In genomic region chr15:75451674-75452363, GRCh38 we compare ENCODE assay signal across 8 cellular contexts. TPM values are rescaled to one million over a fixed set of nuclear protein-coding genes. Genes with fewer than 3 reads are reported as not detected.
A peak's percentile ranks its signal among the peaks of the same experiment; 100 is the strongest.
DNase-seq lines count a peak whose midpoint lies in the region; ATAC-seq, FAIRE-seq and TF ChIP-seq lines count a peak whose summit lies in the region.

Gene SIN3A (minus strand): TSS chr15:75451690. CDS start chr15:75430375, 21,315 bp downstream.

- H3K27ac Mint-ChIP-seq in activated T-cell treated with anti-CD3 and anti-CD28 coated beads, Interleukin-2, amount 50 U/mL, for 72 hours: peak within 1 kb of the TSS; percentile 96

- peaks cover 46% of the 10 kb centered on the region for H3K4me1 Mint-ChIP-seq in activated T-cell treated with anti-CD3 and anti-CD28 coated beads, Interleukin-2, amount 50 U/mL, for 72 hours (ENCODE audit: low read depth)

- no peaks in the 10 kb centered on the region for H3K9me3 Mint-ChIP-seq in activated T-cell treated with anti-CD3 and anti-CD28 coated beads, Interleukin-2, amount 50 U/mL, for 72 hours

- H3K4me3 Mint-ChIP-seq in activated T-cell treated with anti-CD3 and anti-CD28 coated beads, Interleukin-2, amount 50 U/mL, for 72 hours: peak within 1 kb of the TSS; percentile 96 to 99

- no peaks in the 10 kb centered on the region for H3K9me3 ChIP-seq in KOPT-K1 (ENCODE audit: insufficient read depth, low read length, poor library complexity, severe bottlenecking)
- no peaks in the 10 kb centered on the region for H3K9me3 ChIP-seq in esophagus muscularis mucosa
- no peaks in the 10 kb centered on the region for H3K9me3 ChIP-seq in muscle layer of duodenum (ENCODE audit: control insufficient read depth in 1 of 2, low read length in 2 of 2)

- no peaks in the 10 kb centered on the region for H3K27me3 Mint-ChIP-seq in activated T-cell treated with anti-CD3 and anti-CD28 coated beads, Interleukin-2, amount 50 U/mL, for 72 hours (ENCODE audit: low read depth)

- no peak for TF ChIP-seq POLR2A in esophagus muscularis mucosa (IDR thresholded peaks at IDR 0.05; ENCODE audit: low read depth)

- H3K27ac ChIP-seq in KOPT-K1 (ENCODE audit: low read depth, low read length, poor library complexity, severe bottlenecking) (peak within 1 kb of the TSS; percentile 97), esophagus muscularis mucosa (replicated peaks in 1 of 4) (peak within 1 kb of the TSS; percentile 97 to 100 (median 100)), muscle layer of duodenum (ENCODE audit: low read length) (peak within 1 kb of the TSS; percentile 95)

- H3K36me3 ChIP-seq in KOPT-K1 (ENCODE audit: insufficient read depth, low read length): peaks cover 10% of the 10 kb centered on the region; the same call in 1 of the 2 replicates
- H3K36me3 ChIP-seq in esophagus muscularis mucosa: no peaks in the 10 kb centered on the region
- no peaks in the 10 kb centered on the region for H3K36me3 ChIP-seq in muscle layer of duodenum (ENCODE audit: control insufficient read depth in 1 of 2, insufficient read depth in 2 of 2, low read length in 2 of 2)

- H3K4me1 ChIP-seq in esophagus muscularis mucosa (peaks cover 26 to 56% (median 50%) of the 10 kb centered on the region in 4 donors), muscle layer of duodenum (ENCODE audit: control insufficient read depth in 1 of 2, insufficient read depth in 2 of 2, low read length in 2 of 2) (peaks cover 12 to 25% of the 10 kb centered on the region in 2 donors)

- peak; percentile 93 for FAIRE-seq in RCC 7860 (lab: Jason Lieb, UNC)

- TF ChIP-seq EP300 in esophagus muscularis mucosa (IDR thresholded peaks at IDR 0.05): no peak

- WGBS in esophagus muscularis mucosa: 1% methylated on average over 34 of the region's 39 CpGs

- ATAC-seq in GM21786 (IDR thresholded peaks at IDR 0.05; ENCODE audit: unreplicated experiment): peak; percentile 36
- peak; percentile 54 to 57 for ATAC-seq in activated T-cell treated with anti-CD3 and anti-CD28 coated beads, Interleukin-2, amount 50 U/mL, for 72 hours (replicated peaks in 1 of 2)

- peak within 1 kb of the TSS; percentile 88 to 95 (median 92) for H3K4me3 ChIP-seq in esophagus muscularis mucosa
- H3K4me3 ChIP-seq in muscle layer of duodenum (ENCODE audit: low read depth in 1 of 2, low read length in 2 of 2): peak within 1 kb of the TSS; percentile 85 to 91

- intact Hi-C loops in esophagus muscularis mucosa (cut with DNase I): loop anchor here (5.0 kb wide), 1 partner anchor 125 kb away; the partner anchor contains the start of gene PTPN9

- H3K36me3 Mint-ChIP-seq in activated T-cell treated with anti-CD3 and anti-CD28 coated beads, Interleukin-2, amount 50 U/mL, for 72 hours (ENCODE audit: insufficient read depth in 2 of 2): peaks cover 2 to 6% of the 10 kb centered on the region in 2 donors

- H3K27me3 ChIP-seq in esophagus muscularis mucosa: no peaks in the 10 kb centered on the region
- no peaks in the 10 kb centered on the region for H3K27me3 ChIP-seq in muscle layer of duodenum (ENCODE audit: low read depth, low read length)

- TF ChIP-seq CTCF in esophagus muscularis mucosa (IDR thresholded peaks at IDR 0.05): no peak

- DNase-seq in DMS153 (lab: John Stamatoyannopoulos, UW) (peak; percentile 97), RCC 7860 (ENCODE audit: low spot score) (peak; percentile 99), esophagus muscularis mucosa (ENCODE audit: extremely low spot score) (peak; percentile 100)
- DNase-seq in activated T-cell treated with anti-CD3 and anti-CD28 coated beads, Interleukin-2, amount 50 U/mL, for 72 hours: peak; percentile 96 to 99
- peak; percentile 99 to 100 for DNase-seq in stimulated activated CD8-positive, alpha-beta memory T cell treated with anti-CD3 and anti-CD28 coated beads, Interleukin-7, amount 100 ng/mL, for 4 hours (ENCODE audit: low read depth in 2 of 2)

RNA-seq across cellular contexts. Expression of gene SIN3A, which starts in this region (rescaled TPM):
- total RNA-seq in activated T-cell treated with anti-CD3 and anti-CD28 coated beads, Interleukin-2, amount 50 U/mL, for 72 hours: 10 to 100 TPM; 93.1 to 96.4 TPM
- 10 to 100 TPM; 31.1 to 53.1 (median 45.6) TPM for total RNA-seq in esophagus muscularis mucosa

Comparison
In these comparisons a context has a peak if more than half of its experiments do, and no peak if none do; other contexts are left out.
1. Peak in every context shown above with its lines: DNase-seq, ATAC-seq, H3K4me3 ChIP-seq and H3K27ac ChIP-seq.